In the genomic region with DNA sequence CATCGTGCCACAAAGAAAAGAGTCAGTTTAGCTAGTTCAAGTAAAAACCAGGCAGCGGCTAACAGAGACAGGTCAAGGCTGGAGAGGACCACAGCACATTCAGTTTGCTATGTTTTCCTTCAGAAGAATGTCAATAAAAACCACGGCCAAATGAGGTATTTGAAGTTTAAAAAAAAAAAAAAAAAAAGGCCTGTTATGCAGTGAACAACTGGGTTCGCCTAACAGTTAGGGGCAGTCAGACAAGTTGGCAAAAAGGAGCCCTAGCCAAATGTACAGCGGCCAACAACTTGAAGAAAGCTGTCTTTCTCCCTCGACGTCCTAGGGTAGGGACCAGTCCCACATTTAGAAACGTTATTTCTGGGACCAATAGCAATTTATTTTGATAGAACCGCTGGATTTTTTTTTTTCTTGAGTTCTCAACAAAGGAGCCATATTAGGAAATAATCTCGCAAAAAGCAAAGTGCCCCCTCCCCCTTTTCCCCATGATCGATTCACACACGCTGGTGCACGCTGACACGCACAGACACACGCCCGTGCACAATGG, we compare ENCODE assay signal across 9 cellular contexts.
DNase-seq lines count a peak whose midpoint lies in the region; ATAC-seq, FAIRE-seq and TF ChIP-seq lines count a peak whose summit lies in the region.
"Had no signal": no experiment of that assay in that cellular context is flagged by ENCODE, and none has a peak within 500 bp of the region (broad histone marks: within the 10 kb centered on the region; RNA-seq: fewer than 3 reads in every experiment).

No MANE protein-coding gene starts in this region.

- H2BK120ac ChIP-seq in H9 (ENCODE audit: low read depth, low read length, poor library complexity, severe bottlenecking), result no peak overlapping the region

- TF ChIP-seq POLR2A in H54 (IDR thresholded peaks at IDR 0.05; ENCODE audit: low read depth, low read length), result no peak

- no peak overlapping the region for H4K5ac ChIP-seq in H9 (ENCODE audit: insufficient read length, low read depth, low read length)

- no peak overlapping the region for H2BK12ac ChIP-seq in H9 (ENCODE audit: insufficient read length, low read depth, low read length)

- H3K36me3 ChIP-seq in small intestine (ENCODE audit: control insufficient read depth in 2 of 2, insufficient read depth in 2 of 2, low read length in 2 of 2), result no peaks in the 10 kb centered on the region

- peaks cover 12 to 14% of the 10 kb centered on the region in 2 experiments for H3K4me1 Mint-ChIP-seq in H9
- H3K4me1 Mint-ChIP-seq in activated naive CD8-positive, alpha-beta T cell treated with anti-CD3 and anti-CD28 coated beads, Interleukin-2, amount 10 ng/mL, durations not matched to agents 7 days and 5 days, result peaks cover 15% of the 10 kb centered on the region

- H3K27ac ChIP-seq in H9 (ENCODE audit: insufficient read length, low read depth, low read length) (no peak overlapping the region), small intestine (ENCODE audit: low read depth in 1 of 2, low read length in 1 of 2) (peak overlapping the region; percentile 5 to 75)
- H3K27ac ChIP-seq: HL-60 had no signal

- no peak overlapping the region for H2BK15ac ChIP-seq in H9 (ENCODE audit: low read depth, low read length)

- no peaks in the 10 kb centered on the region for H3K9me3 Mint-ChIP-seq in H9
- no peaks in the 10 kb centered on the region for H3K9me3 Mint-ChIP-seq in activated naive CD8-positive, alpha-beta T cell treated with anti-CD3 and anti-CD28 coated beads, Interleukin-2, amount 10 ng/mL, durations not matched to agents 7 days and 5 days

- no peaks in the 10 kb centered on the region for H3K79me2 ChIP-seq in H9 (ENCODE audit: insufficient read depth, low read length)

- ATAC-seq in activated naive CD8-positive, alpha-beta T cell treated with anti-CD3 and anti-CD28 coated beads, Interleukin-2, amount 10 ng/mL, durations not matched to agents 7 days and 5 days (ENCODE audit: low read depth), result no peak
- ATAC-seq in GM18498 (IDR thresholded peaks at IDR 0.05; ENCODE audit: unreplicated experiment), result no peak

- H2BK20ac ChIP-seq in H9 (ENCODE audit: low read depth, low read length, poor library complexity, severe bottlenecking), result no peak overlapping the region

- H3K18ac ChIP-seq in H9 (ENCODE audit: insufficient read length, low read depth, low read length), result peak overlapping the region; percentile 81

- WGBS in H9 (ENCODE audit: extremely low coverage, insufficient read length, low lambda C conversion rate), result no CpG with 5 or more reads among the region's 16 CpGs
- WGBS in small intestine, 3 donors, result 11 to 12% (median 11%) methylated on average over 16 of the region's 16 CpGs

- H4K91ac ChIP-seq in H9 (ENCODE audit: insufficient read length, low read depth, low read length), result no peak overlapping the region

- peak overlapping the region in 1 of 2 donors; percentile 79 for H3K4me3 ChIP-seq in small intestine (ENCODE audit: low read depth in 1 of 2, low read length in 2 of 2)

- peak overlapping the region in 1 of 3 experiments; percentile 50; a peak in 1 of 7 replicates for H3K27ac Mint-ChIP-seq in H9
- H3K27ac Mint-ChIP-seq in activated naive CD8-positive, alpha-beta T cell treated with anti-CD3 and anti-CD28 coated beads, Interleukin-2, amount 10 ng/mL, durations not matched to agents 7 days and 5 days, result peak overlapping the region; percentile 31

- no peak overlapping the region for H3K4ac ChIP-seq in H9 (ENCODE audit: low read depth, low read length)

- H4K8ac ChIP-seq in H9 (replicated peaks; ENCODE audit: insufficient read length, low read depth, low read length), result no peak overlapping the region

- TF ChIP-seq CTCF in H9 (conservative IDR thresholded peaks at IDR 0.05), result no peak

- FAIRE-seq in small intestine (lab: Jason Lieb, UNC), result no peak
- no peak for FAIRE-seq in H54 (lab: Jason Lieb, UNC)

- peak overlapping the region; percentile 73 to 80 for H3K4me3 Mint-ChIP-seq in H9
- H3K4me3 Mint-ChIP-seq in activated naive CD8-positive, alpha-beta T cell treated with anti-CD3 and anti-CD28 coated beads, Interleukin-2, amount 10 ng/mL, durations not matched to agents 7 days and 5 days, result peak overlapping the region; percentile 68

- POLR2A ChIA-PET in activated naive CD8-positive, alpha-beta T cell treated with anti-CD3 and anti-CD28 coated beads, Interleukin-2, amount 10 ng/mL, durations not matched to agents 7 days and 5 days (lab: Charles Lee), result interaction anchor here (0.6 to 2.0 kb wide), 3 partner anchors 68 to 422 kb away, joined by 3 to 7 read pairs (median 4); no protein-coding TSS in a partner anchor

- intact Hi-C loops in posterior cingulate gyrus (cut with DNase I), result loop anchor here (2.0 kb wide), 3 partner anchors 153 to 389 kb away; no protein-coding TSS in a partner anchor

- H3K56ac ChIP-seq in H9 (ENCODE audit: insufficient read length, low read depth, low read length), result no peak overlapping the region

- H3K23me2 ChIP-seq in H9 (ENCODE audit: insufficient read length, low read depth, low read length, poor library complexity, severe bottlenecking), result peaks cover 10% of the 10 kb centered on the region

- H3K79me1 ChIP-seq in H9 (ENCODE audit: insufficient read depth, low read depth, low read length, poor library complexity, severe bottlenecking), result no peaks in the 10 kb centered on the region

- H2AK5ac ChIP-seq in H9 (ENCODE audit: insufficient read length, low read length), result no peak overlapping the region

- no peak overlapping the region for H2BK5ac ChIP-seq in H9 (ENCODE audit: insufficient read length, low read length)

- peak overlapping the region; percentile 80 for H3K14ac ChIP-seq in H9 (ENCODE audit: insufficient read depth, low read length)

- H3K27me3 ChIP-seq in H9 (ENCODE audit: insufficient read depth, low read length) (no peaks in the 10 kb centered on the region), small intestine (ENCODE audit: control insufficient read depth in 2 of 2, insufficient read depth in 2 of 2, low read length in 2 of 2) (no peaks in the 10 kb centered on the region)

- no peak overlapping the region for H3K23ac ChIP-seq in H9 (ENCODE audit: insufficient read length, low read depth, low read length)

- H3K27me3 Mint-ChIP-seq in H9 (ENCODE audit: low read depth), result no peaks in the 10 kb centered on the region
- H3K27me3 Mint-ChIP-seq in activated naive CD8-positive, alpha-beta T cell treated with anti-CD3 and anti-CD28 coated beads, Interleukin-2, amount 10 ng/mL, durations not matched to agents 7 days and 5 days, result peaks cover 17% of the 10 kb centered on the region

- DNase-seq in H9 (no peak), iPS-NIHi11 (ENCODE audit: low spot score) (peak; percentile 17), small intestine (peak; percentile 4), H54 (ENCODE audit: insufficient read length, low spot score) (no peak), posterior cingulate gyrus (no peak)
- no peak for DNase-seq in activated naive CD8-positive, alpha-beta T cell treated with anti-CD3 and anti-CD28 coated beads, Interleukin-2, amount 10 ng/mL, durations not matched to agents 7 days and 5 days
- DNase-seq in activated CD8-positive, alpha-beta memory T cell treated with anti-CD3 and anti-CD28 coated beads, Interleukin-2, amount 50 U/mL, for 4 hours, result no peak

- no peak overlapping the region for H2AFZ ChIP-seq in H9 (ENCODE audit: low read length)

- peak overlapping the region; percentile 94 for H3K4me2 ChIP-seq in H9 (ENCODE audit: insufficient read depth, insufficient read length, low read length)

- no peaks in the 10 kb centered on the region for H3K36me3 Mint-ChIP-seq in H9 (ENCODE audit: insufficient read depth in 1 of 3, low read depth in 3 of 3)
- H3K36me3 Mint-ChIP-seq in activated naive CD8-positive, alpha-beta T cell treated with anti-CD3 and anti-CD28 coated beads, Interleukin-2, amount 10 ng/mL, durations not matched to agents 7 days and 5 days, result no peaks in the 10 kb centered on the region

- no peak overlapping the region for H3T11ph ChIP-seq in H9 (ENCODE audit: low read length)

- H3K4me1 ChIP-seq in H9 (ENCODE audit: insufficient read depth, low read length) (no peaks in the 10 kb centered on the region), small intestine (ENCODE audit: control insufficient read depth in 2 of 2, insufficient read depth in 1 of 2, low read depth in 1 of 2, low read length in 1 of 2) (no peaks in the 10 kb centered on the region)

- peak overlapping the region; percentile 73 for H3K9ac ChIP-seq in H9 (ENCODE audit: extremely low read depth, insufficient read length, low read length)

- no peaks in the 10 kb centered on the region for H3K9me3 ChIP-seq in H9 (ENCODE audit: control insufficient read depth, low read depth, low read length)
- H3K9me3 ChIP-seq in small intestine (ENCODE audit: control insufficient read depth, low read depth), result no peaks in the 10 kb centered on the region

- no peaks in the 10 kb centered on the region for H4K20me1 ChIP-seq in H9 (ENCODE audit: control insufficient read depth, insufficient read depth, insufficient read length)

Comparison
In these comparisons a context has a peak if more than half of its experiments do, and no peak if none do; other contexts are left out.
1. DNase-seq: peak in iPS-NIHi11 (single experiment) and small intestine (single experiment); none in H9 (single experiment), activated naive CD8-positive, alpha-beta T cell treated with anti-CD3 and anti-CD28 coated beads, Interleukin-2, amount 10 ng/mL, durations not matched to agents 7 days and 5 days (single experiment), H54 (single experiment), posterior cingulate gyrus (0 of 10) and activated CD8-positive, alpha-beta memory T cell treated with anti-CD3 and anti-CD28 coated beads, Interleukin-2, amount 50 U/mL, for 4 hours (single experiment).